In genomic region chr22:22670076-22670795, GRCh38 we compare ENCODE assay signal across 19 cellular contexts. TPM values are rescaled to one million over a fixed set of nuclear protein-coding genes. Genes with fewer than 3 reads are reported as not detected.
DNase-seq lines count a peak whose midpoint lies in the region; ATAC-seq, FAIRE-seq and TF ChIP-seq lines count a peak whose summit lies in the region.
"Had no signal": no experiment of that assay in that cellular context is flagged by ENCODE, and none has a peak within 500 bp of the region (broad histone marks: within the 10 kb centered on the region; RNA-seq: fewer than 3 reads in every experiment).

No MANE protein-coding gene starts in this region.

- peaks cover 0 to 24% (median 4%) of the 10 kb centered on the region in 5 donors for H3K27me3 Mint-ChIP-seq in naive thymus-derived CD4-positive, alpha-beta T cell

- 0 out of 2 replicates have a peak, but pooled peaks cover 8% of the 10 kb centered on the region for H3K9me3 ChIP-seq in BLaER1
- H3K9me3 ChIP-seq in Loucy (ENCODE audit: insufficient read depth, low read depth, low read length), result no peaks in the 10 kb centered on the region
- H3K9me3 ChIP-seq in K562 (replicated peaks; ENCODE audit: control insufficient read depth, insufficient read depth, low read depth, low read length), result no peaks in the 10 kb centered on the region
- H3K9me3 ChIP-seq in thyroid gland, result no peaks in the 10 kb centered on the region
- H3K9me3 ChIP-seq in naive thymus-derived CD4-positive, alpha-beta T cell (ENCODE audit: control insufficient read depth in 2 of 3, low read length in 3 of 3), result no peaks in the 10 kb centered on the region

- H3K9me3 Mint-ChIP-seq in naive thymus-derived CD4-positive, alpha-beta T cell, result no peaks in the 10 kb centered on the region
- H3K9me3 Mint-ChIP-seq: CD8-positive, alpha-beta memory T cell had no signal

- no peaks in the 10 kb centered on the region for H3K36me3 Mint-ChIP-seq in naive thymus-derived CD4-positive, alpha-beta T cell
- H3K36me3 Mint-ChIP-seq: CD8-positive, alpha-beta memory T cell had no signal

- POLR2A ChIA-PET in K562 (lab: Yijun Ruan, JAX), result interaction anchor here (0.5 to 2.2 kb wide), 8 partner anchors 9 to 526 kb away, joined by 3 to 8 read pairs (median 4); no protein-coding TSS in a partner anchor
- POLR2A ChIA-PET in naive thymus-derived CD4-positive, alpha-beta T cell (lab: Charles Lee), result no interaction called here

- intact Hi-C loops in K562 (cut with micrococcal nuclease), result loop anchor here (5.0 kb wide), 1 partner anchor 42 kb away; no protein-coding TSS in a partner anchor
- intact Hi-C loops in thyroid gland (cut with DNase I), result no loop called here
- intact Hi-C loops in naive thymus-derived CD4-positive, alpha-beta T cell (cut with micrococcal nuclease), result no loop called here

- no peak overlapping the region for H3K27ac Mint-ChIP-seq in naive thymus-derived CD4-positive, alpha-beta T cell

- no peak for TF ChIP-seq EP300 in K562 (IDR thresholded peaks at IDR 0.05; ENCODE audit: low read length)

- WGBS in K562 (ENCODE audit: insufficient coverage, low coverage, missing lambda C conversion rate), result under 1% methylated on average over 4 of the region's 4 CpGs
- WGBS in thyroid gland, 2 donors, result 83 to 85% methylated on average over 4 of the region's 4 CpGs

- H3K9me1 ChIP-seq in K562 (ENCODE audit: control insufficient read depth, insufficient read depth, low read length), result no peaks in the 10 kb centered on the region

- H3K36me3 ChIP-seq in BLaER1, result no peaks in the 10 kb centered on the region
- H3K36me3 ChIP-seq in Loucy (ENCODE audit: insufficient read depth, low read length), result no peaks in the 10 kb centered on the region
- no peaks in the 10 kb centered on the region for H3K36me3 ChIP-seq in K562 (ENCODE audit: control insufficient read depth, insufficient read depth, low read length)
- H3K36me3 ChIP-seq in thyroid gland, result no peaks in the 10 kb centered on the region
- no peaks in the 10 kb centered on the region for H3K36me3 ChIP-seq in naive thymus-derived CD4-positive, alpha-beta T cell (ENCODE audit: control insufficient read depth in 2 of 3, insufficient read depth in 3 of 3, low read length in 3 of 3)

- H3F3A ChIP-seq in Loucy (ENCODE audit: low read depth), result no peaks in the 10 kb centered on the region; the same call in 1 of the 2 replicates

- H3K4me2 ChIP-seq in BLaER1, result peak overlapping the region; percentile 21
- peak overlapping the region; percentile 13 for H3K4me2 ChIP-seq in Loucy (ENCODE audit: low read depth, low read length, poor library complexity, severe bottlenecking)
- no peak overlapping the region for H3K4me2 ChIP-seq in K562 (ENCODE audit: insufficient read depth, low read length)
- H3K4me2 ChIP-seq: A549 had no signal

- peaks cover 51% of the 10 kb centered on the region for H3K4me1 ChIP-seq in BLaER1
- H3K4me1 ChIP-seq in Loucy (ENCODE audit: insufficient read depth, low read length, poor library complexity, severe bottlenecking), result peaks cover 19% of the 10 kb centered on the region
- H3K4me1 ChIP-seq in K562 (replicated peaks in 1 of 2; ENCODE audit: control insufficient read depth in 2 of 2, insufficient read depth in 2 of 2, low read length in 2 of 2), result no peaks in the 10 kb centered on the region
- peaks cover 10 to 12% of the 10 kb centered on the region in 2 donors for H3K4me1 ChIP-seq in thyroid gland
- H3K4me1 ChIP-seq in naive thymus-derived CD4-positive, alpha-beta T cell (ENCODE audit: control insufficient read depth in 2 of 2, insufficient read depth in 2 of 2, low read length in 2 of 2), result no peaks in the 10 kb centered on the region
- H3K4me1 ChIP-seq: A549 had no signal

- FAIRE-seq in K562 (lab: Jason Lieb, UNC), result no peak
- FAIRE-seq: A549, GM12892 had no signal

- no TSS peak for BruUV-seq in K562 (replicated peaks; lab: Mats Ljungman, UMichigan)

- H3K79me2 ChIP-seq in Loucy (ENCODE audit: insufficient read depth, low read length), result no peaks in the 10 kb centered on the region
- no peaks in the 10 kb centered on the region for H3K79me2 ChIP-seq in K562 (ENCODE audit: control insufficient read depth, insufficient read depth, low read length)

- H3K27me3 ChIP-seq in BLaER1, result no peaks in the 10 kb centered on the region
- no peaks in the 10 kb centered on the region for H3K27me3 ChIP-seq in Loucy (ENCODE audit: insufficient read depth, low read length, poor library complexity, severe bottlenecking)
- peaks cover 20 to 45% of the 10 kb centered on the region in 2 experiments; a peak in 4 of 5 replicates for H3K27me3 ChIP-seq in K562 (ENCODE audit: control insufficient read depth in 2 of 2, insufficient read depth in 2 of 2, low read length in 2 of 2)
- H3K27me3 ChIP-seq in thyroid gland, result no peaks in the 10 kb centered on the region
- H3K27me3 ChIP-seq in naive thymus-derived CD4-positive, alpha-beta T cell (ENCODE audit: control insufficient read depth in 2 of 2, insufficient read depth in 2 of 2, low read length in 2 of 2), result no peaks in the 10 kb centered on the region

- H3K9ac ChIP-seq in BLaER1 (no peak overlapping the region), Loucy (ENCODE audit: low read depth, low read length, poor library complexity, severe bottlenecking) (no peak overlapping the region), K562 (ENCODE audit: insufficient read depth in 1 of 2, low read depth in 2 of 2, low read length in 2 of 2) (no peak overlapping the region)

- ATAC-seq in K562 (no peak), HG02759 (IDR thresholded peaks at IDR 0.05; ENCODE audit: unreplicated experiment) (no peak)
- no peak for ATAC-seq in naive thymus-derived CD4-positive, alpha-beta T cell
- ATAC-seq: A549 had no signal

- CTCF ChIA-PET in K562 (lab: Yijun Ruan, JAX; ENCODE audit: low intra/inter-chr PET ratio), result interaction anchor here (0.6 to 1.6 kb wide), 3 partner anchors 17 to 611 kb away, joined by 3 to 6 read pairs (median 3); no protein-coding TSS in a partner anchor
- CTCF ChIA-PET in naive thymus-derived CD4-positive, alpha-beta T cell (lab: Charles Lee), result no interaction called here

- in situ Hi-C loops in K562 (cut with MboI), result no loop called here

- no peaks in the 10 kb centered on the region for H3K9me2 ChIP-seq in Loucy (replicated peaks; ENCODE audit: low read depth, low read length)

- H3K27ac ChIP-seq in BLaER1 (no peak overlapping the region), K562 (ENCODE audit: extremely low read depth, low read depth, low read length) (no peak overlapping the region), thyroid gland (no peak overlapping the region)
- H3K27ac ChIP-seq in naive thymus-derived CD4-positive, alpha-beta T cell (ENCODE audit: low read depth, low read length), result no peak overlapping the region
- H3K27ac ChIP-seq: A549 had no signal

- DNase-seq in GM12865 (ENCODE audit: low read depth) (peak; percentile 22), K562 (ENCODE audit: extremely low read depth in 1 of 4, low spot score in 3 of 4) (no peak), COLO829 (ENCODE audit: low spot score) (no peak), thyroid gland (no peak)
- no peak for DNase-seq in naive thymus-derived CD4-positive, alpha-beta T cell
- DNase-seq: Calu3; CD8-positive, alpha-beta memory T cell; DMS 273 treated with DMSO at 0.1 percent for 48 hours; HCEC 1CT had no signal

- TF ChIP-seq POLR2A in K562 (conservative IDR thresholded peaks at IDR 0.05) (no peak), thyroid gland (IDR thresholded peaks at IDR 0.05) (no peak)

- no peak for TF ChIP-seq RAD21 in K562 (CRISPR knock-in tag; conservative IDR thresholded peaks at IDR 0.05 in 1 of 2, IDR thresholded peaks at IDR 0.05 in 1 of 2)

- no peak for TF ChIP-seq CTCF in GM12865 (IDR thresholded peaks at IDR 0.05; ENCODE audit: insufficient read depth, low read depth, low read length, missing control alignments)
- no peak for TF ChIP-seq CTCF in Loucy (conservative IDR thresholded peaks at IDR 0.05; ENCODE audit: low read length)
- TF ChIP-seq CTCF in K562 (IDR thresholded peaks at IDR 0.05 in 2 of 3, conservative IDR thresholded peaks at IDR 0.05 in 1 of 3; ENCODE audit: insufficient read depth in 2 of 3, low read depth in 1 of 3, low read length in 3 of 3), result no peak
- TF ChIP-seq CTCF in thyroid gland (IDR thresholded peaks at IDR 0.05), result no peak

- H3K4me3 ChIP-seq in BLaER1 (no peak overlapping the region), GM12865 (ENCODE audit: low read depth, low read length) (no peak overlapping the region), Loucy (ENCODE audit: low read length, poor library complexity, severe bottlenecking) (no peak overlapping the region), K562 (no peak overlapping the region), thyroid gland (replicated peaks in 1 of 3) (no peak overlapping the region)
- no peak overlapping the region for H3K4me3 ChIP-seq in naive thymus-derived CD4-positive, alpha-beta T cell (ENCODE audit: low read length)
- H3K4me3 ChIP-seq: A549 had no signal

- H2AFZ ChIP-seq in Loucy (ENCODE audit: low read length) (no peak overlapping the region), K562 (ENCODE audit: low read depth, low read length) (no peak overlapping the region)

- no peaks in the 10 kb centered on the region for H3K4me1 Mint-ChIP-seq in naive thymus-derived CD4-positive, alpha-beta T cell
- H3K4me1 Mint-ChIP-seq: CD8-positive, alpha-beta memory T cell had no signal

- H4K20me1 ChIP-seq in BLaER1 (no peaks in the 10 kb centered on the region), Loucy (ENCODE audit: insufficient read depth, low read length, poor library complexity, severe bottlenecking) (no peaks in the 10 kb centered on the region), K562 (replicated peaks; ENCODE audit: control insufficient read depth, insufficient read depth, low read length) (peaks cover 23% of the 10 kb centered on the region)

- no peak overlapping the region for H3K4me3 Mint-ChIP-seq in naive thymus-derived CD4-positive, alpha-beta T cell
- H3K4me3 Mint-ChIP-seq: CD8-positive, alpha-beta memory T cell had no signal

RNA-seq across cellular contexts. Expression of gene GGTLC2, which starts 25.8 kb away (rescaled TPM):
- total RNA-seq in K562 (2011; cell fraction: chromatin; rRNA removed; ENCODE audit: low replicate concordance), result not detected in 2 replicates
- total RNA-seq in K562 (2011; cell fraction: nucleolus; rRNA removed), result not detected in 2 replicates
- total RNA-seq in K562 (2011; cell fraction: nucleoplasm; rRNA removed), result not detected in 2 replicates
- total RNA-seq in K562 (2014; rRNA removed), result not detected in 2 replicates
- not detected in 2 replicates for total RNA-seq in K562 (2014; rRNA removed; fragmentation: Illumina TruSeq; extraction: Trizol)
- not detected in 2 replicates for total RNA-seq in K562 (2015; rRNA removed; fragmentation: Illumina TruSeq; extraction: Trizol)
- total RNA-seq in K562 (2021), result not detected in 2 replicates
- not detected in 2 replicates for polyA plus RNA-seq in K562 (2011; rRNA removed)
- polyA plus RNA-seq in K562 (2011; cell fraction: cytosol; rRNA removed), result not detected in 2 replicates
- polyA plus RNA-seq in K562 (2011; cell fraction: nucleus; rRNA removed), result not detected in 2 replicates
- polyA plus RNA-seq in K562 (2012), result not detected in 2 replicates
- polyA plus RNA-seq in K562 (2014; fragmentation: Illumina TruSeq; extraction: Trizol), result not detected in 2 replicates
- not detected for polyA plus RNA-seq in K562 (2014; fragmentation: Nextera tagmentation; extraction: Ambion mirVana)
- not detected in 2 replicates for polyA plus RNA-seq in K562 (2014; rRNA removed)
- not detected in 2 replicates for polyA minus RNA-seq in K562 (2011; rRNA and poly(A)+ RNA removed)
- not detected in 2 replicates for polyA minus RNA-seq in K562 (2011; cell fraction: cytosol; rRNA and poly(A)+ RNA removed)
- polyA minus RNA-seq in K562 (2011; cell fraction: nucleus; rRNA and poly(A)+ RNA removed), result not detected in 2 replicates
- 1 to 10 TPM in 1 of 4 donors, under 1 TPM in 1, not detected in 2; 0.45 to 2.6 TPM for total RNA-seq in thyroid gland
- not detected for total RNA-seq in naive thymus-derived CD4-positive, alpha-beta T cell
- not detected for polyA plus RNA-seq in naive thymus-derived CD4-positive, alpha-beta T cell
- total RNA-seq: Calu3; CD8-positive, alpha-beta memory T cell; G401; H4; HT1080 had no signal
- polyA plus RNA-seq: A549; AG04450; BJ; CD8-positive, alpha-beta memory T cell had no signal
